Comparison of ENCODE assay signal across 16 cellular contexts in genomic region chr12:106187842-106188241, GRCh38. TPM values are rescaled to one million over a fixed set of nuclear protein-coding genes. Genes with fewer than 3 reads are reported as not detected.
DNase-seq lines count a peak whose midpoint lies in the region; ATAC-seq, FAIRE-seq and TF ChIP-seq lines count a peak whose summit lies in the region.
"Had no signal": no experiment of that assay in that cellular context is flagged by ENCODE, and none has a peak within 500 bp of the region (broad histone marks: within the 10 kb centered on the region; RNA-seq: fewer than 3 reads in every experiment).

No MANE protein-coding gene starts in this region.

- H3K27me3 ChIP-seq in H1 (replicated peaks in 1 of 4; ENCODE audit: control insufficient read depth in 3 of 4, extremely low read depth in 1 of 4, insufficient read depth in 3 of 4, low read length in 3 of 4), result no peaks in the 10 kb centered on the region
- no peaks in the 10 kb centered on the region for H3K27me3 ChIP-seq in parathyroid adenoma (ENCODE audit: control insufficient read depth, insufficient read depth, low read length)
- H3K27me3 ChIP-seq in MM.1S (replicated peaks; ENCODE audit: insufficient read depth, low read length), result no peaks in the 10 kb centered on the region

- H2BK15ac ChIP-seq in H1 (ENCODE audit: low read length), result no peak overlapping the region

- no peaks in the 10 kb centered on the region for H3K79me1 ChIP-seq in H1 (ENCODE audit: low read depth, low read length)

- H3K9me2 ChIP-seq in MM.1S (replicated peaks; ENCODE audit: insufficient read depth, low read length), result no peaks in the 10 kb centered on the region

- peaks cover 51% of the 10 kb centered on the region for H3K4me1 Mint-ChIP-seq in neural crest cell

- H3K9me3 Mint-ChIP-seq in neural crest cell, result no peaks in the 10 kb centered on the region
- H3K9me3 Mint-ChIP-seq: CD8-positive, alpha-beta T cell had no signal

- no peak overlapping the region for H2BK5ac ChIP-seq in H1 (ENCODE audit: low read depth, low read length)

- no peak overlapping the region for H3K56ac ChIP-seq in H1 (replicated peaks; ENCODE audit: insufficient read length, low read depth, low read length)

- WGBS in H1 (ENCODE audit: extremely low coverage in 1 of 2, insufficient coverage in 1 of 2, insufficient read length in 1 of 2, insufficient replicate concordance in 2 of 2, low coverage in 1 of 2, low lambda C conversion rate in 2 of 2, missing lambda C conversion rate in 1 of 2), 2 experiments, result 89% methylated on average over 1 of the region's 1 CpG; no CpG with 5 or more reads in 1 of the 2 experiments

- H3K9me3 ChIP-seq in HEK293 (ENCODE audit: control insufficient read depth, insufficient read depth, low read depth, low read length) (no peaks in the 10 kb centered on the region), H1 (ENCODE audit: insufficient read depth in 2 of 2, low read depth in 1 of 2, low read length in 1 of 2) (no peaks in the 10 kb centered on the region), parathyroid adenoma (ENCODE audit: control insufficient read depth, low read length) (no peaks in the 10 kb centered on the region), MM.1S (replicated peaks; ENCODE audit: insufficient read depth, low read length) (no peaks in the 10 kb centered on the region)
- H3K9me3 ChIP-seq: Caco-2 had no signal

- H3K4me3 ChIP-seq in HEK293 (ENCODE audit: low read depth, low read length), result no peak overlapping the region
- no peak overlapping the region for H3K4me3 ChIP-seq in H1 (ENCODE audit: extremely low read depth in 1 of 4, insufficient read depth in 2 of 4, low read depth in 3 of 4, low read length in 4 of 4)
- no peak overlapping the region for H3K4me3 ChIP-seq in parathyroid adenoma (ENCODE audit: low read depth, low read length)
- H3K4me3 ChIP-seq in MM.1S (ENCODE audit: low read length), result no peak overlapping the region
- H3K4me3 ChIP-seq: GM12878 had no signal

- H4K20me1 ChIP-seq in H1 (replicated peaks in 1 of 2; ENCODE audit: control insufficient read depth in 1 of 2, insufficient read depth in 2 of 2, low read length in 2 of 2) (no peaks in the 10 kb centered on the region), MM.1S (ENCODE audit: insufficient read depth, low read length) (no peaks in the 10 kb centered on the region)

- H3K36me3 ChIP-seq in HEK293 (ENCODE audit: control insufficient read depth in 2 of 2, insufficient read depth in 1 of 2, low read length in 2 of 2), result no peaks in the 10 kb centered on the region
- H3K36me3 ChIP-seq in H1 (ENCODE audit: control insufficient read depth in 2 of 4, insufficient read depth in 4 of 4, low read length in 3 of 4), result no peaks in the 10 kb centered on the region
- no peaks in the 10 kb centered on the region for H3K36me3 ChIP-seq in parathyroid adenoma (ENCODE audit: control insufficient read depth, insufficient read depth, low read length)
- H3K36me3 ChIP-seq in MM.1S (replicated peaks; ENCODE audit: insufficient read depth, low read length), result no peaks in the 10 kb centered on the region

- H3K36me3 Mint-ChIP-seq in neural crest cell (ENCODE audit: low read depth), result no peaks in the 10 kb centered on the region
- H3K36me3 Mint-ChIP-seq: CD8-positive, alpha-beta T cell had no signal

- H2AK5ac ChIP-seq in H1 (ENCODE audit: low read depth, low read length), result no peak overlapping the region

- H2AFZ ChIP-seq in H1 (ENCODE audit: low read length) (no peak overlapping the region), parathyroid adenoma (peak overlapping the region; percentile 63), MM.1S (ENCODE audit: low read length) (no peak overlapping the region)

- H3K9ac ChIP-seq in H1 (replicated peaks in 1 of 4; ENCODE audit: extremely low read depth in 1 of 4, low read depth in 3 of 4, low read length in 3 of 4), result no peak overlapping the region
- H3K9ac ChIP-seq in parathyroid adenoma, result no peak overlapping the region
- H3K9ac ChIP-seq in MM.1S (ENCODE audit: low read length), result no peak overlapping the region

- 0 out of 2 replicates have a peak overlapping the region, but pooled peaks have one; percentile 49 for H2BK20ac ChIP-seq in H1 (ENCODE audit: low read length)

- DNase-seq in H1 (ENCODE audit: low read depth in 1 of 2, low spot score in 2 of 2) (no peak), neural crest cell (ENCODE audit: low read depth, low spot score) (no peak), MM.1S (no peak), left ventricle myocardium superior (no peak), NCI-H510A (lab: John Stamatoyannopoulos, UW) (no peak)
- DNase-seq: C1 segment of cervical spinal cord; Caco-2; CD8-positive, alpha-beta T cell; DMS79; EL; GDM1; GOT3; HCEC 1CT had no signal

- TF ChIP-seq POLR2A in H1 (IDR thresholded peaks at IDR 0.05; ENCODE audit: control extremely low read depth in 1 of 2, low read depth in 2 of 2, low read length in 2 of 2), result no peak

- no peak for ATAC-seq in left ventricle myocardium superior
- ATAC-seq: CD8-positive, alpha-beta T cell; GM12878 had no signal

- no peak for TF ChIP-seq EP300 in H1 (IDR thresholded peaks at IDR 0.05; ENCODE audit: borderline replicate concordance in 1 of 2, low read depth in 2 of 2, low read length in 2 of 2)

- H2BK120ac ChIP-seq in H1 (replicated peaks; ENCODE audit: low read depth, low read length), result no peak overlapping the region

- H2BK12ac ChIP-seq in H1 (ENCODE audit: low read depth, low read length), result no peak overlapping the region

- H4K91ac ChIP-seq in H1 (replicated peaks; ENCODE audit: insufficient read length, low read length), result no peak overlapping the region

- POLR2A ChIA-PET in HEK293 (lab: Yijun Ruan, JAX), result interaction anchor here (1.5 kb wide), 1 partner anchor 9 kb away, joined by 4 read pairs; no protein-coding TSS in a partner anchor
- POLR2A ChIA-PET in H1 (lab: Charles Lee; ENCODE audit: partially characterized antibody), result interaction anchor here (1.0 to 1.3 kb wide), 3 partner anchors 17 to 57 kb away, joined by 3 to 6 read pairs (median 3); partner anchors contain the start of gene NUAK1

- peak overlapping the region; percentile 69 for H3K4me3 Mint-ChIP-seq in neural crest cell
- H3K4me3 Mint-ChIP-seq: CD8-positive, alpha-beta T cell had no signal

- no peak overlapping the region for H4K8ac ChIP-seq in H1 (ENCODE audit: extremely low read depth, insufficient read depth, low read length)

- TF ChIP-seq RAD21 in H1 (IDR thresholded peaks at IDR 0.05 in 1 of 2, conservative IDR thresholded peaks at IDR 0.05 in 1 of 2; ENCODE audit: low read depth in 2 of 2, low read length in 2 of 2), result no peak

- no peak overlapping the region for H3K4ac ChIP-seq in H1 (replicated peaks; ENCODE audit: insufficient read length, low read depth, low read length)

- H3F3A ChIP-seq in MM.1S (ENCODE audit: insufficient read depth, low read length), result no peaks in the 10 kb centered on the region

- no peak overlapping the region for H3K23ac ChIP-seq in H1 (ENCODE audit: insufficient read length)

- H3K4me1 ChIP-seq in HEK293 (ENCODE audit: control insufficient read depth, insufficient read depth, low read length) (no peaks in the 10 kb centered on the region), H1 (replicated peaks in 1 of 4; ENCODE audit: control insufficient read depth in 3 of 4, insufficient read depth in 4 of 4, low read length in 3 of 4) (peaks cover 0 to 7% (median 2%) of the 10 kb centered on the region in 4 experiments; a peak in 4 of 7 replicates), parathyroid adenoma (peaks cover 52% of the 10 kb centered on the region), MM.1S (ENCODE audit: low read length) (no peaks in the 10 kb centered on the region)
- H3K4me1 ChIP-seq: Caco-2 had no signal

- H3K79me2 ChIP-seq in H1 (ENCODE audit: control insufficient read depth in 1 of 2, insufficient read depth in 2 of 2, low read length in 2 of 2) (no peaks in the 10 kb centered on the region), parathyroid adenoma (no peaks in the 10 kb centered on the region), MM.1S (ENCODE audit: low read length) (no peaks in the 10 kb centered on the region)

- TF ChIP-seq CTCF in HEK293 (tag by site-specific recombination; IDR thresholded peaks at IDR 0.05), result no peak
- TF ChIP-seq CTCF in H1 (IDR thresholded peaks at IDR 0.05; ENCODE audit: control extremely low read depth in 1 of 3, insufficient read depth in 1 of 3, low read depth in 1 of 3, low read length in 3 of 3), result no peak
- no peak for TF ChIP-seq CTCF in neural crest cell (conservative IDR thresholded peaks at IDR 0.05)
- TF ChIP-seq CTCF in parathyroid adenoma (IDR thresholded peaks at IDR 0.05), result no peak
- no peak for TF ChIP-seq CTCF in MM.1S (IDR thresholded peaks at IDR 0.05; ENCODE audit: low read length)

- no peak overlapping the region for H4K5ac ChIP-seq in H1 (ENCODE audit: insufficient read length, low read depth, low read length)

- CTCF ChIA-PET in HEK293 (lab: Yijun Ruan, JAX) (interaction anchor here (0.6 to 1.3 kb wide), 4 partner anchors 36 to 619 kb away, joined by 3 read pairs; no protein-coding TSS in a partner anchor), H1 (lab: Charles Lee; ENCODE audit: partially characterized antibody) (interaction anchor here (1.0 to 4.2 kb wide), 6 partner anchors 9 to 768 kb away, joined by 5 to 19 read pairs (median 8); no protein-coding TSS in a partner anchor)

- intact Hi-C loops in left ventricle myocardium superior (cut with micrococcal nuclease), result no loop called here

- H3K4me2 ChIP-seq in H1 (ENCODE audit: insufficient read depth in 1 of 2, low read depth in 2 of 2, low read length in 2 of 2), result no peak overlapping the region
- H3K4me2 ChIP-seq in parathyroid adenoma (ENCODE audit: low read length), result no peak overlapping the region
- H3K4me2 ChIP-seq in MM.1S (ENCODE audit: low read depth, low read length), result no peak overlapping the region

- H3K14ac ChIP-seq in H1 (ENCODE audit: insufficient read length), result no peak overlapping the region

- no peak overlapping the region for H3K18ac ChIP-seq in H1 (ENCODE audit: extremely low read depth, low read length)

- H3K27ac ChIP-seq in HEK293 (ENCODE audit: extremely low read depth, low read depth, low read length) (no peak overlapping the region), H1 (ENCODE audit: low read depth, low read length) (no peak overlapping the region), parathyroid adenoma (no peak overlapping the region), MM.1S (ENCODE audit: low read length) (no peak overlapping the region)

- H3K27ac Mint-ChIP-seq in neural crest cell (ENCODE audit: unreplicated experiment), result no peak overlapping the region
- H3K27ac Mint-ChIP-seq: CD8-positive, alpha-beta T cell had no signal

- H3K23me2 ChIP-seq in H1 (ENCODE audit: low read depth, low read length), result no peaks in the 10 kb centered on the region

- no peaks in the 10 kb centered on the region for H3K27me3 Mint-ChIP-seq in neural crest cell (ENCODE audit: low read depth)

- FAIRE-seq in H1 (lab: Jason Lieb, UNC), result no peak
- FAIRE-seq: GM12878 had no signal

RNA-seq across cellular contexts. Expression of gene NUAK1, which starts 49.1 kb away (rescaled TPM):
- total RNA-seq in H1 (2021; fragmentation: NEBNext Ultra II Directional; extraction: Animal tissue kit (Norgen Biotek cat#: 25700)), result 18.2 and 18.9 TPM in 2 replicates
- 6.7 and 7.7 TPM in 2 replicates for polyA plus RNA-seq in H1 (2011; rRNA removed)
- 7.7 TPM for polyA plus RNA-seq in H1 (2011; cell fraction: cytosol; rRNA removed)
- 13.5 TPM for polyA plus RNA-seq in H1 (2011; cell fraction: nucleus; rRNA removed)
- polyA plus RNA-seq in H1 (2012, experiment 1 of 2), result 6.6 to 13.0 TPM (median 9.9 TPM) in 4 replicates
- 4.0 TPM for polyA plus RNA-seq in H1 (2012, experiment 2 of 2)
- polyA plus RNA-seq in H1 (2013, experiment 1 of 2), result 6.9 TPM
- 6.9 TPM for polyA plus RNA-seq in H1 (2013, experiment 2 of 2)
- 21.4 and 22.7 TPM in 2 replicates for polyA minus RNA-seq in H1 (2011; rRNA and poly(A)+ RNA removed)
- 12.1 TPM for polyA minus RNA-seq in H1 (2011; cell fraction: cytosol; rRNA and poly(A)+ RNA removed)
- 14.6 TPM for polyA minus RNA-seq in H1 (2011; cell fraction: nucleus; rRNA and poly(A)+ RNA removed)
- 35.3 and 35.6 TPM in 2 replicates for total RNA-seq in neural crest cell
- 38.8 TPM for total RNA-seq in left ventricle myocardium superior

RNA-seq across cellular contexts. Expression of gene CKAP4, which starts 60.0 kb away (rescaled TPM):
- 79.0 and 80.7 TPM in 2 replicates for total RNA-seq in H1 (2021; fragmentation: NEBNext Ultra II Directional; extraction: Animal tissue kit (Norgen Biotek cat#: 25700))
- 29.0 and 35.8 TPM in 2 replicates for polyA plus RNA-seq in H1 (2011; rRNA removed)
- 40.0 TPM for polyA plus RNA-seq in H1 (2011; cell fraction: cytosol; rRNA removed)
- polyA plus RNA-seq in H1 (2011; cell fraction: nucleus; rRNA removed), result 48.8 TPM
- 54.3 to 68.0 TPM (median 62.2 TPM) in 4 replicates for polyA plus RNA-seq in H1 (2012, experiment 1 of 2)
- polyA plus RNA-seq in H1 (2012, experiment 2 of 2), result 71.1 TPM
- 129 TPM for polyA plus RNA-seq in H1 (2013, experiment 1 of 2)
- polyA plus RNA-seq in H1 (2013, experiment 2 of 2), result 128 TPM
- polyA minus RNA-seq in H1 (2011; rRNA and poly(A)+ RNA removed), result 21.5 and 30.7 TPM in 2 replicates
- 29.8 TPM for polyA minus RNA-seq in H1 (2011; cell fraction: cytosol; rRNA and poly(A)+ RNA removed)
- 20.0 TPM for polyA minus RNA-seq in H1 (2011; cell fraction: nucleus; rRNA and poly(A)+ RNA removed)
- total RNA-seq in neural crest cell (99.4 and 102 TPM in 2 replicates), left ventricle myocardium superior (37.5 TPM)
